In the genomic region with DNA sequence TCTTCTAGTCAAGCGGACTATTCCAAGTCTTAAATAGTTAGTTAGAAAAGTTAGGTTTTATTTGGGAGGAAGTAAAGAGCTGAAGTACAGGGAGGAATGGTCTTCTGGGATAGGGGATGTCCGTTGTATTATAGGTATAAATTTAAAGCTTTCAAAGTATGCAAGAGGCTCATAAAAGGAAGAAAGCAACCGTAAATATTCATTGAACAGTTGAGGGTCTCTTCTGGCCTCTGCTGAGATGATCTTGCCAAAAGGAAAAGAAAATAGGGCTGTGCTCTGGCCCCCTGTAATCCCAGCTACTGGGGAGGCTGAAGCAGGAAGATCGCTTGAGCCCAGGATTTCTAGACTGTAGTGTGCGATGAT, we compare ENCODE assay signal across 8 cellular contexts. TPM values are rescaled to one million over a fixed set of nuclear protein-coding genes. Genes with fewer than 3 reads are reported as not detected.
DNase-seq lines count a peak whose midpoint lies in the region; ATAC-seq and TF ChIP-seq lines count a peak whose summit lies in the region.

No MANE protein-coding gene starts in this region.

- H3K4me3 ChIP-seq in astrocyte of the cerebellum (ENCODE audit: low read depth, low read length) (peak overlapping the region; percentile 64), lower lobe of right lung (peak overlapping the region; percentile 79), urinary bladder (ENCODE audit: low read depth, low read length) (peak overlapping the region; percentile 53)

- DNase-seq in activated naive CD4-positive, alpha-beta T cell (lab: John Stamatoyannopoulos, UW), result no peak
- no peak for DNase-seq in astrocyte of the cerebellum (ENCODE audit: low read depth)
- DNase-seq in lower lobe of right lung, result no peak
- no peak for DNase-seq in cerebellar nuclear complex (lab: John Stamatoyannopoulos, UW)
- no peak for DNase-seq in SK-N-DZ (ENCODE audit: low spot score)

- no peaks in the 10 kb centered on the region for H3K27me3 Mint-ChIP-seq in activated naive CD4-positive, alpha-beta T cell treated with anti-CD3 and anti-CD28 coated beads, Interleukin-2, amount 50 U/mL, for 24 hours

- peak overlapping the region; percentile 87 for H3K27ac ChIP-seq in lower lobe of right lung
- H3K27ac ChIP-seq in urinary bladder (ENCODE audit: low read depth), result peak overlapping the region; percentile 66

- peak in 1 of 2 donors; percentile 2 for ATAC-seq in lower lobe of right lung
- ATAC-seq in GM18867 (IDR thresholded peaks at IDR 0.05; ENCODE audit: unreplicated experiment), result no peak

- H3K9me3 Mint-ChIP-seq in activated naive CD4-positive, alpha-beta T cell treated with anti-CD3 and anti-CD28 coated beads, Interleukin-2, amount 50 U/mL, for 24 hours, result no peaks in the 10 kb centered on the region

- 30% methylated on average over 5 of the region's 5 CpGs for WGBS in urinary bladder

- in situ Hi-C loops in astrocyte of the cerebellum (cut with HindIII; ENCODE audit: low sequenced_read_pairs), result no loop called here

- peaks cover 19% of the 10 kb centered on the region for H3K4me1 Mint-ChIP-seq in activated naive CD4-positive, alpha-beta T cell treated with anti-CD3 and anti-CD28 coated beads, Interleukin-2, amount 50 U/mL, for 24 hours

- peaks cover 12% of the 10 kb centered on the region for H3K4me1 ChIP-seq in lower lobe of right lung
- H3K4me1 ChIP-seq in urinary bladder (ENCODE audit: insufficient read depth), result no peaks in the 10 kb centered on the region

- H3K36me3 ChIP-seq in lower lobe of right lung (no peaks in the 10 kb centered on the region), urinary bladder (ENCODE audit: insufficient read depth) (no peaks in the 10 kb centered on the region)

- H3K36me3 Mint-ChIP-seq in activated naive CD4-positive, alpha-beta T cell treated with anti-CD3 and anti-CD28 coated beads, Interleukin-2, amount 50 U/mL, for 24 hours, result no peaks in the 10 kb centered on the region

- no peaks in the 10 kb centered on the region for H3K9me3 ChIP-seq in lower lobe of right lung

- peak overlapping the region; percentile 94 for H3K27ac Mint-ChIP-seq in activated naive CD4-positive, alpha-beta T cell treated with anti-CD3 and anti-CD28 coated beads, Interleukin-2, amount 50 U/mL, for 24 hours

- H3K4me3 Mint-ChIP-seq in activated naive CD4-positive, alpha-beta T cell treated with anti-CD3 and anti-CD28 coated beads, Interleukin-2, amount 50 U/mL, for 24 hours, result peak overlapping the region; percentile 94

- intact Hi-C loops in lower lobe of right lung (cut with DNase I), result no loop called here

- no peaks in the 10 kb centered on the region for H3K27me3 ChIP-seq in lower lobe of right lung (ENCODE audit: low read depth)

- TF ChIP-seq CTCF in astrocyte of the cerebellum (IDR thresholded peaks at IDR 0.05; ENCODE audit: low read depth, low read length, missing control alignments) (no peak), lower lobe of right lung (IDR thresholded peaks at IDR 0.05) (no peak)

RNA-seq across cellular contexts. Expression of gene TIMELESS, which starts 0.4 kb away (rescaled TPM):
- total RNA-seq in lower lobe of right lung, result 10.6 TPM
- 8.9 TPM for total RNA-seq in urinary bladder
- 6.2 TPM for polyA plus RNA-seq in urinary bladder
- 15.6 and 15.9 TPM in 2 replicates for polyA plus RNA-seq in SK-N-DZ (2014; cell fraction: cytosol; rRNA removed)
- polyA plus RNA-seq in SK-N-DZ (2014; cell fraction: nucleus; rRNA removed), result 40.0 and 90.7 TPM in 2 replicates

RNA-seq across cellular contexts. Expression of gene MIP, which starts 4.9 kb away (rescaled TPM):
- not detected for total RNA-seq in lower lobe of right lung
- not detected for total RNA-seq in urinary bladder
- not detected for polyA plus RNA-seq in urinary bladder
- not detected in 2 replicates for polyA plus RNA-seq in SK-N-DZ (2014; cell fraction: cytosol; rRNA removed)
- polyA plus RNA-seq in SK-N-DZ (2014; cell fraction: nucleus; rRNA removed), result not detected in 2 replicates

RNA-seq across cellular contexts. Expression of gene SPRYD4, which starts 18.8 kb away (rescaled TPM):
- 3.1 TPM for total RNA-seq in lower lobe of right lung
- total RNA-seq in urinary bladder, result 2.0 TPM
- polyA plus RNA-seq in urinary bladder, result 2.4 TPM
- 3.0 and 4.1 TPM in 2 replicates for polyA plus RNA-seq in SK-N-DZ (2014; cell fraction: cytosol; rRNA removed)
- 2.7 and 3.8 TPM in 2 replicates for polyA plus RNA-seq in SK-N-DZ (2014; cell fraction: nucleus; rRNA removed)

RNA-seq across cellular contexts. Expression of gene GLS2, which starts 38.4 kb away (rescaled TPM):
- total RNA-seq in lower lobe of right lung (4.8 TPM), urinary bladder (0.79 TPM)
- 0.90 TPM for polyA plus RNA-seq in urinary bladder
- polyA plus RNA-seq in SK-N-DZ (2014; cell fraction: cytosol; rRNA removed), result 0.10 TPM in 2 replicates
- 0.45 TPM in 1 of 2 replicates, not detected in the other for polyA plus RNA-seq in SK-N-DZ (2014; cell fraction: nucleus; rRNA removed)
